Comparison of ENCODE assay signal across 2 cellular contexts in the genomic region with DNA sequence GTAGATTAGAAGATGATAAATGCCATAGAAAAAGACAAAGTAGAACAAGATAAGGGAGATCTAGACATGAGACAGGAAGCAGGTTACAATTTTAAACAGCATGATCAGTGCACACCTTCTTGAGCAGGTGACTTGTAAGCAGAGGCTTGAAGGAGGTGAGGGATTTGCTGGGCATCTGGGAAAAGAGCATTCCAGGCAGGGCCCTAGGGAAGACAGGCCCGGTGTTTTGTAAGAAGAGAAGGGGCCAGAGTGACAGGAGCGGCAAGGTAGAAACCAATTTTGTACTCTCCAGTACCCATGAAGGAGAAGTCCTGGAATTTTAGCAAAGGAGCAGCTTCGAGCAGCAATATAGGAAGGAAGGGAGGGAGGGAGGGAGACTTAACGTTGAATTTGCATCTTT.
TF ChIP-seq lines count a peak whose summit lies in the region.

No MANE protein-coding gene starts in this region.

TF ChIP-seq in WTC11, 78 proteins besides CTCF, POLR2A, EP300 and RAD21 (continued from another document):
- TF ChIP-seq, protein P1, sequence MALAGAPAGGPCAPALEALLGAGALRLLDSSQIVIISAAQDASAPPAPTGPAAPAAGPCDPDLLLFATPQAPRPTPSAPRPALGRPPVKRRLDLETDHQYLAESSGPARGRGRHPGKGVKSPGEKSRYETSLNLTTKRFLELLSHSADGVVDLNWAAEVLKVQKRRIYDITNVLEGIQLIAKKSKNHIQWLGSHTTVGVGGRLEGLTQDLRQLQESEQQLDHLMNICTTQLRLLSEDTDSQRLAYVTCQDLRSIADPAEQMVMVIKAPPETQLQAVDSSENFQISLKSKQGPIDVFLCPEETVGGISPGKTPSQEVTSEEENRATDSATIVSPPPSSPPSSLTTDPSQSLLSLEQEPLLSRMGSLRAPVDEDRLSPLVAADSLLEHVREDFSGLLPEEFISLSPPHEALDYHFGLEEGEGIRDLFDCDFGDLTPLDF (CRISPR knock-in tag; IDR thresholded peaks at IDR 0.05), result no peak
- TF ChIP-seq ZNF219 (CRISPR knock-in tag; IDR thresholded peaks at IDR 0.05; ENCODE audit: borderline replicate concordance), result no peak
- no peak for TF ChIP-seq CREB1 (CRISPR knock-in tag; IDR thresholded peaks at IDR 0.05)
- TF ChIP-seq, protein P2, sequence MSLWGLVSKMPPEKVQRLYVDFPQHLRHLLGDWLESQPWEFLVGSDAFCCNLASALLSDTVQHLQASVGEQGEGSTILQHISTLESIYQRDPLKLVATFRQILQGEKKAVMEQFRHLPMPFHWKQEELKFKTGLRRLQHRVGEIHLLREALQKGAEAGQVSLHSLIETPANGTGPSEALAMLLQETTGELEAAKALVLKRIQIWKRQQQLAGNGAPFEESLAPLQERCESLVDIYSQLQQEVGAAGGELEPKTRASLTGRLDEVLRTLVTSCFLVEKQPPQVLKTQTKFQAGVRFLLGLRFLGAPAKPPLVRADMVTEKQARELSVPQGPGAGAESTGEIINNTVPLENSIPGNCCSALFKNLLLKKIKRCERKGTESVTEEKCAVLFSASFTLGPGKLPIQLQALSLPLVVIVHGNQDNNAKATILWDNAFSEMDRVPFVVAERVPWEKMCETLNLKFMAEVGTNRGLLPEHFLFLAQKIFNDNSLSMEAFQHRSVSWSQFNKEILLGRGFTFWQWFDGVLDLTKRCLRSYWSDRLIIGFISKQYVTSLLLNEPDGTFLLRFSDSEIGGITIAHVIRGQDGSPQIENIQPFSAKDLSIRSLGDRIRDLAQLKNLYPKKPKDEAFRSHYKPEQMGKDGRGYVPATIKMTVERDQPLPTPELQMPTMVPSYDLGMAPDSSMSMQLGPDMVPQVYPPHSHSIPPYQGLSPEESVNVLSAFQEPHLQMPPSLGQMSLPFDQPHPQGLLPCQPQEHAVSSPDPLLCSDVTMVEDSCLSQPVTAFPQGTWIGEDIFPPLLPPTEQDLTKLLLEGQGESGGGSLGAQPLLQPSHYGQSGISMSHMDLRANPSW (CRISPR knock-in tag; conservative IDR thresholded peaks at IDR 0.05; ENCODE audit: low read depth), result no peak
- TF ChIP-seq, protein P3, sequence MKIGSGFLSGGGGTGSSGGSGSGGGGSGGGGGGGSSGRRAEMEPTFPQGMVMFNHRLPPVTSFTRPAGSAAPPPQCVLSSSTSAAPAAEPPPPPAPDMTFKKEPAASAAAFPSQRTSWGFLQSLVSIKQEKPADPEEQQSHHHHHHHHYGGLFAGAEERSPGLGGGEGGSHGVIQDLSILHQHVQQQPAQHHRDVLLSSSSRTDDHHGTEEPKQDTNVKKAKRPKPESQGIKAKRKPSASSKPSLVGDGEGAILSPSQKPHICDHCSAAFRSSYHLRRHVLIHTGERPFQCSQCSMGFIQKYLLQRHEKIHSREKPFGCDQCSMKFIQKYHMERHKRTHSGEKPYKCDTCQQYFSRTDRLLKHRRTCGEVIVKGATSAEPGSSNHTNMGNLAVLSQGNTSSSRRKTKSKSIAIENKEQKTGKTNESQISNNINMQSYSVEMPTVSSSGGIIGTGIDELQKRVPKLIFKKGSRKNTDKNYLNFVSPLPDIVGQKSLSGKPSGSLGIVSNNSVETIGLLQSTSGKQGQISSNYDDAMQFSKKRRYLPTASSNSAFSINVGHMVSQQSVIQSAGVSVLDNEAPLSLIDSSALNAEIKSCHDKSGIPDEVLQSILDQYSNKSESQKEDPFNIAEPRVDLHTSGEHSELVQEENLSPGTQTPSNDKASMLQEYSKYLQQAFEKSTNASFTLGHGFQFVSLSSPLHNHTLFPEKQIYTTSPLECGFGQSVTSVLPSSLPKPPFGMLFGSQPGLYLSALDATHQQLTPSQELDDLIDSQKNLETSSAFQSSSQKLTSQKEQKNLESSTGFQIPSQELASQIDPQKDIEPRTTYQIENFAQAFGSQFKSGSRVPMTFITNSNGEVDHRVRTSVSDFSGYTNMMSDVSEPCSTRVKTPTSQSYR (CRISPR knock-in tag; IDR thresholded peaks at IDR 0.05), result no peak
- TF ChIP-seq OVOL2 (CRISPR knock-in tag; IDR thresholded peaks at IDR 0.05; ENCODE audit: borderline replicate concordance), result no peak

TF ChIP-seq in HepG2, 621 proteins besides CTCF, POLR2A, EP300 and RAD21 (continued from another document):
- TF ChIP-seq, protein P4, sequence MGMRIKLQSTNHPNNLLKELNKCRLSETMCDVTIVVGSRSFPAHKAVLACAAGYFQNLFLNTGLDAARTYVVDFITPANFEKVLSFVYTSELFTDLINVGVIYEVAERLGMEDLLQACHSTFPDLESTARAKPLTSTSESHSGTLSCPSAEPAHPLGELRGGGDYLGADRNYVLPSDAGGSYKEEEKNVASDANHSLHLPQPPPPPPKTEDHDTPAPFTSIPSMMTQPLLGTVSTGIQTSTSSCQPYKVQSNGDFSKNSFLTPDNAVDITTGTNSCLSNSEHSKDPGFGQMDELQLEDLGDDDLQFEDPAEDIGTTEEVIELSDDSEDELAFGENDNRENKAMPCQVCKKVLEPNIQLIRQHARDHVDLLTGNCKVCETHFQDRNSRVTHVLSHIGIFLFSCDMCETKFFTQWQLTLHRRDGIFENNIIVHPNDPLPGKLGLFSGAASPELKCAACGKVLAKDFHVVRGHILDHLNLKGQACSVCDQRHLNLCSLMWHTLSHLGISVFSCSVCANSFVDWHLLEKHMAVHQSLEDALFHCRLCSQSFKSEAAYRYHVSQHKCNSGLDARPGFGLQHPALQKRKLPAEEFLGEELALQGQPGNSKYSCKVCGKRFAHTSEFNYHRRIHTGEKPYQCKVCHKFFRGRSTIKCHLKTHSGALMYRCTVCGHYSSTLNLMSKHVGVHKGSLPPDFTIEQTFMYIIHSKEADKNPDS (CRISPR knock-in tag; IDR thresholded peaks at IDR 0.05), result no peak
- TF ChIP-seq ZNF44 (CRISPR knock-in tag; IDR thresholded peaks at IDR 0.05) (no peak), ZNF564 (CRISPR knock-in tag; IDR thresholded peaks at IDR 0.05) (no peak), HDAC2 (CRISPR knock-in tag; IDR thresholded peaks at IDR 0.05) (no peak), CHD4 (IDR thresholded peaks at IDR 0.05; ENCODE audit: borderline replicate concordance, low read length) (no peak), BHLHE40 (IDR thresholded peaks at IDR 0.05; ENCODE audit: low read length) (no peak), SIN3A (IDR thresholded peaks at IDR 0.05; ENCODE audit: borderline replicate concordance, low read depth, low read length) (no peak), ZNF746 (CRISPR knock-in tag; IDR thresholded peaks at IDR 0.05) (no peak), ZMYM3 (CRISPR knock-in tag; IDR thresholded peaks at IDR 0.05) (no peak)
- TF ChIP-seq, protein P5, sequence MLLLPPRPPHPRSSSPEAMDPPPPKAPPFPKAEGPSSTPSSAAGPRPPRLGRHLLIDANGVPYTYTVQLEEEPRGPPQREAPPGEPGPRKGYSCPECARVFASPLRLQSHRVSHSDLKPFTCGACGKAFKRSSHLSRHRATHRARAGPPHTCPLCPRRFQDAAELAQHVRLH (CRISPR knock-in tag; IDR thresholded peaks at IDR 0.05; ENCODE audit: borderline replicate concordance, low read depth), result no peak
